In the genomic region with DNA sequence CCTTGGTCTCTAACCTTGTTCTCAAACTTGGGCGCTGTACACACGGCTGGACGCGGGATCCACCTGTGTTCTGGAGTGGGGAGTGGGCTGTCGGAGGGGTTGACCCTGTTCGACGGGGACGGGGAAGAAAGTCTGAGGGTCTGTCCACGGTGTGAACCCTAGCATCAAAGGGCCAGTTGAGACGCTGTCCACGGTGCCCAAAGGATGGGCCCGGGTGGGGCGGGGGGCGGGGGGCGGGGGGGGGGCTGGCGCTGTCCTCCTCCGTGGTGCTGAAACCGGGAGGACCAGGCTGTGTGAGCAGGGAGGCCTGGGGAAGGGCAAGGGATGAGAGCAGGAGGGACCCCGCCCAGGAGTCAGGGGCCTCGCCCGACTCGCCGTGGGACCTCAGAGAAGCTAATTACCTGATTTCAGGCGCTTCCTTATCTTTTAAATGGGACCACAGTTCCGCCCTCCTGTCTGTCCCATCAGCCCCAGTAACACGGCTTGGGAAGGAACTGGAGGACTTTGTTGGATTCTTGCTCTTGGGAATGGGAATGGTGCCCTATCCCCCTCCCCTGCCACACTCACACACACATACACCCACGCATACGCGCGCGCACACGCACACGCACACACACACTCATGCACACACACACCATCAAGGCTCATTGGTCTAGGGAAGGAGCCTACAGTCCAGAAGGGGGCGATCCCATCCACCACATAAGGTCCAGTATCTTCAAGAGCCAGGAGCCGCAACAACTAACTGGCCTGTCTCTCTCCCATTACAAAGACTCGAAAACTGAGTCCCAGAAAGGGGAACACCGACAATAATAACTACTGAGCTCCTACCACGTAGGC, we compare ENCODE assay signal across 8 cellular contexts. TPM values are rescaled to one million over a fixed set of nuclear protein-coding genes. Genes with fewer than 3 reads are reported as not detected.
A peak's percentile ranks its signal among the peaks of the same experiment; 100 is the strongest.
DNase-seq lines count a peak whose midpoint lies in the region; ATAC-seq and TF ChIP-seq lines count a peak whose summit lies in the region.

No MANE protein-coding gene starts in this region.

- peak; percentile 66 for TF ChIP-seq RAD21 in Ishikawa (IDR thresholded peaks at IDR 0.05; ENCODE audit: low read depth)

- H3K4me3 Mint-ChIP-seq in natural killer cell treated with Interleukin-12 subunit alpha and Interleukin-12 subunit beta and Interleukin-15 and Interleukin-18, amount 100 ng/mL, for 72 hours, result peak overlapping the region; percentile 33

- H3K27ac Mint-ChIP-seq in natural killer cell treated with Interleukin-12 subunit alpha and Interleukin-12 subunit beta and Interleukin-15 and Interleukin-18, amount 100 ng/mL, for 72 hours, result no peak overlapping the region

- peaks cover 44 to 50% of the 10 kb centered on the region in 2 donors for H3K27me3 Mint-ChIP-seq in natural killer cell treated with Interleukin-12 subunit alpha and Interleukin-12 subunit beta and Interleukin-15 and Interleukin-18, amount 100 ng/mL, for 72 hours

- TF ChIP-seq EP300 in Ishikawa (IDR thresholded peaks at IDR 0.05; ENCODE audit: borderline replicate concordance), result no peak

- H3K36me3 Mint-ChIP-seq in natural killer cell treated with Interleukin-12 subunit alpha and Interleukin-12 subunit beta and Interleukin-15 and Interleukin-18, amount 100 ng/mL, for 72 hours, result peaks cover 4% of the 10 kb centered on the region

- peak; percentile 29 for DNase-seq in NCI-H2171 treated with DMSO at 0.1 percent for 48 hours (lab: John Stamatoyannopoulos, UW)
- no peak for DNase-seq in NCI-H2171 (lab: John Stamatoyannopoulos, UW)
- DNase-seq in SK-MEL-5 (ENCODE audit: low read depth, low spot score), result peak; percentile 84
- peak; percentile 84 for DNase-seq in fibroblast of mammary gland (ENCODE audit: low read depth)
- DNase-seq in natural killer cell treated with Interleukin-12 subunit alpha and Interleukin-12 subunit beta and Interleukin-15 and Interleukin-18, amount 100 ng/mL, for 72 hours (ENCODE audit: low spot score), result no peak
- DNase-seq in NCI-H2107 treated with DMSO at 0.1 percent for 48 hours (lab: John Stamatoyannopoulos, UW; ENCODE audit: unreplicated experiment), result no peak

- no peaks in the 10 kb centered on the region for H3K9me3 Mint-ChIP-seq in natural killer cell treated with Interleukin-12 subunit alpha and Interleukin-12 subunit beta and Interleukin-15 and Interleukin-18, amount 100 ng/mL, for 72 hours

- H3K4me3 ChIP-seq in fibroblast of mammary gland (ENCODE audit: control insufficient read depth, low read depth, low read length), result peak overlapping the region; percentile 45

- ATAC-seq in natural killer cell treated with Interleukin-12 subunit alpha and Interleukin-12 subunit beta and Interleukin-15 and Interleukin-18, amount 100 ng/mL, for 72 hours, result peak in 1 of 2 donors; percentile 36
- ATAC-seq in GM21390 (IDR thresholded peaks at IDR 0.05; ENCODE audit: unreplicated experiment), result no peak

- peak; percentile 67 for TF ChIP-seq CTCF in fibroblast of mammary gland (conservative IDR thresholded peaks at IDR 0.05; ENCODE audit: control insufficient read depth, insufficient read depth, low read depth, low read length)

- H3K4me1 Mint-ChIP-seq in natural killer cell treated with Interleukin-12 subunit alpha and Interleukin-12 subunit beta and Interleukin-15 and Interleukin-18, amount 100 ng/mL, for 72 hours (ENCODE audit: low read depth in 2 of 2), result peaks cover 12 to 14% of the 10 kb centered on the region in 2 donors

- in situ Hi-C loops in SK-MEL-5 (cut with HindIII; ENCODE audit: low pct_unique_long_range_greater_than_20kb, low sequenced_read_pairs), result no loop called here

TF ChIP-seq in Ishikawa, 13 proteins besides CTCF, POLR2A, EP300 and RAD21:
- TF ChIP-seq, protein P1, sequence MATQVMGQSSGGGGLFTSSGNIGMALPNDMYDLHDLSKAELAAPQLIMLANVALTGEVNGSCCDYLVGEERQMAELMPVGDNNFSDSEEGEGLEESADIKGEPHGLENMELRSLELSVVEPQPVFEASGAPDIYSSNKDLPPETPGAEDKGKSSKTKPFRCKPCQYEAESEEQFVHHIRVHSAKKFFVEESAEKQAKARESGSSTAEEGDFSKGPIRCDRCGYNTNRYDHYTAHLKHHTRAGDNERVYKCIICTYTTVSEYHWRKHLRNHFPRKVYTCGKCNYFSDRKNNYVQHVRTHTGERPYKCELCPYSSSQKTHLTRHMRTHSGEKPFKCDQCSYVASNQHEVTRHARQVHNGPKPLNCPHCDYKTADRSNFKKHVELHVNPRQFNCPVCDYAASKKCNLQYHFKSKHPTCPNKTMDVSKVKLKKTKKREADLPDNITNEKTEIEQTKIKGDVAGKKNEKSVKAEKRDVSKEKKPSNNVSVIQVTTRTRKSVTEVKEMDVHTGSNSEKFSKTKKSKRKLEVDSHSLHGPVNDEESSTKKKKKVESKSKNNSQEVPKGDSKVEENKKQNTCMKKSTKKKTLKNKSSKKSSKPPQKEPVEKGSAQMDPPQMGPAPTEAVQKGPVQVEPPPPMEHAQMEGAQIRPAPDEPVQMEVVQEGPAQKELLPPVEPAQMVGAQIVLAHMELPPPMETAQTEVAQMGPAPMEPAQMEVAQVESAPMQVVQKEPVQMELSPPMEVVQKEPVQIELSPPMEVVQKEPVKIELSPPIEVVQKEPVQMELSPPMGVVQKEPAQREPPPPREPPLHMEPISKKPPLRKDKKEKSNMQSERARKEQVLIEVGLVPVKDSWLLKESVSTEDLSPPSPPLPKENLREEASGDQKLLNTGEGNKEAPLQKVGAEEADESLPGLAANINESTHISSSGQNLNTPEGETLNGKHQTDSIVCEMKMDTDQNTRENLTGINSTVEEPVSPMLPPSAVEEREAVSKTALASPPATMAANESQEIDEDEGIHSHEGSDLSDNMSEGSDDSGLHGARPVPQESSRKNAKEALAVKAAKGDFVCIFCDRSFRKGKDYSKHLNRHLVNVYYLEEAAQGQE (IDR thresholded peaks at IDR 0.05; ENCODE audit: low read depth), result peak; percentile 78
- TF ChIP-seq, protein P2, sequence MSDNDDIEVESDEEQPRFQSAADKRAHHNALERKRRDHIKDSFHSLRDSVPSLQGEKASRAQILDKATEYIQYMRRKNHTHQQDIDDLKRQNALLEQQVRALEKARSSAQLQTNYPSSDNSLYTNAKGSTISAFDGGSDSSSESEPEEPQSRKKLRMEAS (IDR thresholded peaks at IDR 0.05), result no peak
- peak; percentile 71 for TF ChIP-seq ZBTB7A (IDR thresholded peaks at IDR 0.05; ENCODE audit: low read depth)

RNA-seq across cellular contexts. Expression of a gene that starts 1.0 kb away (rescaled TPM):
- total RNA-seq in SK-MEL-5 (2014; rRNA removed; shearing (Covaris generic)), result 0.34 and 0.51 TPM in 2 replicates
- polyA plus RNA-seq in SK-MEL-5 (2015; cell fraction: cytosol; rRNA removed), result 1.4 and 2.8 TPM in 2 replicates
- polyA plus RNA-seq in SK-MEL-5 (2015; cell fraction: nucleus; rRNA removed), result not detected in 2 replicates
- total RNA-seq in natural killer cell treated with Interleukin-12 subunit alpha and Interleukin-12 subunit beta and Interleukin-15 and Interleukin-18, amount 100 ng/mL, for 72 hours, result under 1 TPM; 0.14 to 0.75 TPM

Comparison
In these comparisons a context has a peak if more than half of its experiments do, and no peak if none do; other contexts are left out.
1. DNase-seq: peak in NCI-H2171 treated with DMSO at 0.1 percent for 48 hours (single experiment), SK-MEL-5 (single experiment) and fibroblast of mammary gland (single experiment); none in NCI-H2171 (single experiment), natural killer cell treated with Interleukin-12 subunit alpha and Interleukin-12 subunit beta and Interleukin-15 and Interleukin-18, amount 100 ng/mL, for 72 hours (single experiment) and NCI-H2107 treated with DMSO at 0.1 percent for 48 hours (single experiment).